8 cellular contexts compared by ENCODE assay signal in the genomic region with DNA sequence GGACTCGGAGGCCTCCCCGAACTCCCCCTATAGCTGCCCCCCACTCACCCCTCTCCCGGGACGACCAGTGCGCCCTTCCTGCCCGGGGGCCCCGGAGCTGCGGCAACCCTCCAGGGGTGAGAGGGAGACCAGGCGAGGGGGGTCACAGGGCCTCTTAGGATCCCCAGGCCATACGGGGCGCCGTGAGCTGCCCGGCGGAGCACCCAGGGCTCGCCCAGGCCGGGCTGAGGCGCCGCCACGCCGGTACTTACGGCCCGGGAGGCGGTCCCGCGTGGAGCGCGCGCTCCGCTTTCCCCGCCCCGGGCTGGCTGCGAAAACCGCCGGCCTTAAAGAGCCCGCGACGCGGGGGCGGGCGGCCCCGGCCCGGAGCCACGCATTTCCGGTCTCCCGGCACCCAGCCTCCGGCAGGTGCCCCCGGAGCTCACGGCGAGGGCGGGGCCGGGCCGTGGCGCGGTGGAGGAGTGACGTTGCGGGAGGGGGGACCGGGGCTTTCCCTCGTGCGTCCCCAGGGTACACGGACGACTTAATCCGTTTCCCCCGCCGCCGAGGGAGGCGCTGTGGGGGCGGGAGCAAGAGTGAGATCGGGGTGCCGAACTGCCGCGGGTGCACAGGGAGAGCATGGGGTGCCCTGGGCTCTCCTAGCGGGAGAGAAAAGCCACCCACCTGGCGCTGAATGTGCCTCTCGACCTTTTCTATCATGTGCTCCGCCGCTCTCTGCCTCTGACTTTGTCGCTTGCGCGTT. TPM values are rescaled to one million over a fixed set of nuclear protein-coding genes. Genes with fewer than 3 reads are reported as not detected.
A peak's percentile ranks its signal among the peaks of the same experiment; 100 is the strongest.
DNase-seq lines count a peak whose midpoint lies in the region; ATAC-seq and TF ChIP-seq lines count a peak whose summit lies in the region.

A gene (minus strand): TSS at position 381 of the 742 bp plus-strand sequence. CDS start 1,019 bp downstream, outside the sequence.

- intact Hi-C loops in testis (cut with DNase I; ENCODE audit: low total_unique reads), result loop anchor here (5.0 kb wide), 1 partner anchor 87 kb away; a partner anchor contains a TSS

- H3K9ac ChIP-seq in SK-N-MC (ENCODE audit: insufficient read length), result peak within 1 kb of the TSS; percentile 90

- H3K27ac ChIP-seq in SK-N-MC, result peak within 1 kb of the TSS; percentile 69
- H3K27ac ChIP-seq in testis, result peak within 1 kb of the TSS; percentile 87 to 91

- H3K4me1 ChIP-seq in testis, result peaks cover 16% of the 10 kb centered on the region

- H3K4me3 ChIP-seq in SK-N-MC, result peak within 1 kb of the TSS; percentile 97
- H3K4me3 ChIP-seq in testis, result peak within 1 kb of the TSS; percentile 83 to 92

- TF ChIP-seq POLR2A in testis (IDR thresholded peaks at IDR 0.05), result no peak

- peak; percentile 85 for ATAC-seq in omental fat pad (ENCODE audit: low FRiP score)

- CTCF ChIA-PET in activated naive CD4-positive, alpha-beta T cell treated with anti-CD3 and anti-CD28 coated beads, Interleukin-2, amount 10 ng/mL, durations not matched to agents 7 days and 5 days (lab: Charles Lee), result interaction anchor here (1.2 to 2.7 kb wide), 7 partner anchors 86 to 446 kb away, joined by 3 to 10 read pairs (median 5); a partner anchor contains a TSS

- H3K27me3 Mint-ChIP-seq in HFFc6 (ENCODE audit: insufficient read depth), result peaks cover 4% of the 10 kb centered on the region; the same call in 1 of the 2 replicates
- no peaks in the 10 kb centered on the region for H3K27me3 Mint-ChIP-seq in activated naive CD4-positive, alpha-beta T cell treated with anti-CD3 and anti-CD28 coated beads, Interleukin-2, amount 10 ng/mL, durations not matched to agents 7 days and 5 days

- H3K9me3 Mint-ChIP-seq in HFFc6, result no peaks in the 10 kb centered on the region
- H3K9me3 Mint-ChIP-seq in activated naive CD4-positive, alpha-beta T cell treated with anti-CD3 and anti-CD28 coated beads, Interleukin-2, amount 10 ng/mL, durations not matched to agents 7 days and 5 days, result no peaks in the 10 kb centered on the region

- H3K36me3 ChIP-seq in SK-N-MC (ENCODE audit: insufficient read depth, low read length) (peaks cover 29% of the 10 kb centered on the region), testis (ENCODE audit: low read depth, missing control alignments) (no peaks in the 10 kb centered on the region)

- peaks cover 6% of the 10 kb centered on the region; the same call in 1 of the 2 replicates for H3K36me3 Mint-ChIP-seq in HFFc6 (ENCODE audit: low read depth)
- peaks cover 16% of the 10 kb centered on the region for H3K36me3 Mint-ChIP-seq in activated naive CD4-positive, alpha-beta T cell treated with anti-CD3 and anti-CD28 coated beads, Interleukin-2, amount 10 ng/mL, durations not matched to agents 7 days and 5 days

- 0% methylated on average over 76 of the region's 79 CpGs; no CpG with 5 or more reads in 1 of the 2 donors for WGBS in testis, 2 donors

- H3K4me3 Mint-ChIP-seq in HFFc6, result peak within 1 kb of the TSS; percentile 95
- H3K4me3 Mint-ChIP-seq in activated naive CD4-positive, alpha-beta T cell treated with anti-CD3 and anti-CD28 coated beads, Interleukin-2, amount 10 ng/mL, durations not matched to agents 7 days and 5 days, result peak within 1 kb of the TSS; percentile 93

- TF ChIP-seq CTCF in GM10266 (IDR thresholded peaks at IDR 0.05; ENCODE audit: control insufficient read depth, insufficient read depth, low read depth, missing control alignments) (peak; percentile 63), HFFc6 (IDR thresholded peaks at IDR 0.05) (peak; percentile 72), omental fat pad (IDR thresholded peaks at IDR 0.05) (no peak), testis (IDR thresholded peaks at IDR 0.05) (peak in 2 of 3 experiments; percentile 3 to 33)

- H3K4me1 Mint-ChIP-seq in HFFc6 (ENCODE audit: low read depth), result peaks cover 21% of the 10 kb centered on the region
- peaks cover 57% of the 10 kb centered on the region for H3K4me1 Mint-ChIP-seq in activated naive CD4-positive, alpha-beta T cell treated with anti-CD3 and anti-CD28 coated beads, Interleukin-2, amount 10 ng/mL, durations not matched to agents 7 days and 5 days

- no peaks in the 10 kb centered on the region for H3K27me3 ChIP-seq in testis

- peak; percentile 98 for DNase-seq in GM10266 (ENCODE audit: extremely low spot score)
- DNase-seq in HFFc6, result peak; percentile 60
- DNase-seq in NAMALWA (ENCODE audit: low spot score), result peak; percentile 96
- peak; percentile 14 for DNase-seq in SK-N-MC (ENCODE audit: low read depth, low spot score)
- peak; percentile 95 for DNase-seq in activated naive CD4-positive, alpha-beta T cell treated with anti-CD3 and anti-CD28 coated beads, Interleukin-2, amount 10 ng/mL, durations not matched to agents 7 days and 5 days
- DNase-seq in globus pallidus (ENCODE audit: low spot score), result peak; percentile 87
- peak; percentile 62 for DNase-seq in omental fat pad (ENCODE audit: low spot score)
- DNase-seq in testis, result peak; percentile 89

- no peaks in the 10 kb centered on the region for H3K9me3 ChIP-seq in SK-N-MC (ENCODE audit: low read depth, low read length)
- no peaks in the 10 kb centered on the region for H3K9me3 ChIP-seq in testis

- H3K27ac Mint-ChIP-seq in HFFc6, result peak within 1 kb of the TSS; percentile 87
- H3K27ac Mint-ChIP-seq in activated naive CD4-positive, alpha-beta T cell treated with anti-CD3 and anti-CD28 coated beads, Interleukin-2, amount 10 ng/mL, durations not matched to agents 7 days and 5 days, result peak within 1 kb of the TSS; percentile 98

RNA-seq across cellular contexts. Expression of the gene that starts here (rescaled TPM):
- total RNA-seq in HFFc6 (2021; fragmentation: NEBNext Ultra II Directional; extraction: Animal tissue kit (Norgen Biotek cat#: 25700)), result 1 to 10 TPM; 5.0 to 7.8 (median 7.0) TPM
- total RNA-seq in omental fat pad (10 to 100 TPM in 3 of 4 donors, 1 to 10 TPM in 1; 7.7 to 28.8 (median 22.0) TPM), testis (10 to 100 TPM in 1 of 2 donors, 1 to 10 TPM in 1; 7.8 to 14.9 TPM)
- polyA plus RNA-seq in testis (ENCODE audit: insufficient read depth, low read depth, low replicate concordance), result 14.6 TPM

Comparison
In these comparisons a context has a peak if more than half of its experiments do, and no peak if none do; other contexts are left out.
1. Peak in every context shown above with its lines: DNase-seq, ATAC-seq, H3K4me3 ChIP-seq and H3K27ac ChIP-seq.
2. DNase-seq: peak in every context shown above with its lines; median percentile 98 in GM10266; 96 in NAMALWA; 95 in activated naive CD4-positive, alpha-beta T cell treated with anti-CD3 and anti-CD28 coated beads, Interleukin-2, amount 10 ng/mL, durations not matched to agents 7 days and 5 days; 89 in testis; 87 in globus pallidus; 62 in omental fat pad; 60 in HFFc6; 14 in SK-N-MC.
3. CTCF ChIP-seq: peak in GM10266 (single experiment), HFFc6 (single experiment) and testis (2 of 3); none in omental fat pad (0 of 3).